In genomic region chr14:92677087-92677668, GRCh38 we compare ENCODE assay signal across 8 cellular contexts.
DNase-seq lines count a peak whose midpoint lies in the region; ATAC-seq, FAIRE-seq and TF ChIP-seq lines count a peak whose summit lies in the region.

No MANE protein-coding gene starts in this region.

- no peak overlapping the region for H3K4me3 ChIP-seq in small intestine (ENCODE audit: low read depth in 1 of 2, low read length in 2 of 2)

- no peaks in the 10 kb centered on the region for H3K9me3 ChIP-seq in small intestine (ENCODE audit: control insufficient read depth, low read depth)

- peak overlapping the region; percentile 6 to 85 (median 47) for H3K4me3 Mint-ChIP-seq in IgD-negative memory B cell
- peak overlapping the region; percentile 14 for H3K4me3 Mint-ChIP-seq in activated naive CD8-positive, alpha-beta T cell treated with anti-CD3 and anti-CD28 coated beads, Interleukin-2, amount 10 ng/mL, durations not matched to agents 7 days and 5 days

- DNase-seq in activated naive CD8-positive, alpha-beta T cell treated with anti-CD3 and anti-CD28 coated beads, Interleukin-2, amount 10 ng/mL, durations not matched to agents 7 days and 5 days, result no peak
- DNase-seq in small intestine (no peak), DMS153 (lab: John Stamatoyannopoulos, UW) (no peak), activated gamma-delta T cell treated with Interleukin-2 at 50 U/mL for 16 hours (no peak), NCI-H82 (lab: John Stamatoyannopoulos, UW) (no peak)

- H3K4me1 ChIP-seq in small intestine (ENCODE audit: control insufficient read depth in 2 of 2, insufficient read depth in 1 of 2, low read depth in 1 of 2, low read length in 1 of 2), result no peaks in the 10 kb centered on the region

- ATAC-seq in GM18505 (IDR thresholded peaks at IDR 0.05; ENCODE audit: unreplicated experiment), result peak; percentile 70
- ATAC-seq in GM21447 (IDR thresholded peaks at IDR 0.05; ENCODE audit: unreplicated experiment), result peak; percentile 71
- peak; percentile 72 for ATAC-seq in activated naive CD8-positive, alpha-beta T cell treated with anti-CD3 and anti-CD28 coated beads, Interleukin-2, amount 10 ng/mL, durations not matched to agents 7 days and 5 days (ENCODE audit: low read depth)

- WGBS in small intestine, 3 donors, result 69 to 87% (median 75%) methylated on average over 4 of the region's 4 CpGs

- no peaks in the 10 kb centered on the region for H3K27me3 ChIP-seq in small intestine (ENCODE audit: control insufficient read depth in 2 of 2, insufficient read depth in 2 of 2, low read length in 2 of 2)

- peak overlapping the region; percentile 36 to 88 (median 74) for H3K27ac Mint-ChIP-seq in IgD-negative memory B cell
- peak overlapping the region; percentile 51 for H3K27ac Mint-ChIP-seq in activated naive CD8-positive, alpha-beta T cell treated with anti-CD3 and anti-CD28 coated beads, Interleukin-2, amount 10 ng/mL, durations not matched to agents 7 days and 5 days

- no peaks in the 10 kb centered on the region for H3K27me3 Mint-ChIP-seq in IgD-negative memory B cell
- H3K27me3 Mint-ChIP-seq in activated naive CD8-positive, alpha-beta T cell treated with anti-CD3 and anti-CD28 coated beads, Interleukin-2, amount 10 ng/mL, durations not matched to agents 7 days and 5 days, result no peaks in the 10 kb centered on the region

- H3K36me3 ChIP-seq in small intestine (ENCODE audit: control insufficient read depth in 2 of 2, insufficient read depth in 2 of 2, low read length in 2 of 2), result peaks cover 8 to 15% of the 10 kb centered on the region in 2 donors

- FAIRE-seq in small intestine (lab: Jason Lieb, UNC), result no peak

- peaks cover 28 to 35% (median 34%) of the 10 kb centered on the region in 3 donors for H3K4me1 Mint-ChIP-seq in IgD-negative memory B cell
- H3K4me1 Mint-ChIP-seq in activated naive CD8-positive, alpha-beta T cell treated with anti-CD3 and anti-CD28 coated beads, Interleukin-2, amount 10 ng/mL, durations not matched to agents 7 days and 5 days, result peaks cover 42% of the 10 kb centered on the region

- POLR2A ChIA-PET in activated naive CD8-positive, alpha-beta T cell treated with anti-CD3 and anti-CD28 coated beads, Interleukin-2, amount 10 ng/mL, durations not matched to agents 7 days and 5 days (lab: Charles Lee), result interaction anchor here (0.9 to 2.0 kb wide), 4 partner anchors 9 to 99 kb away, joined by 3 to 10 read pairs (median 3); no protein-coding TSS in a partner anchor

- H3K27ac ChIP-seq in small intestine (ENCODE audit: low read depth in 1 of 2, low read length in 1 of 2), result no peak overlapping the region

- H3K9me3 Mint-ChIP-seq in IgD-negative memory B cell, result no peaks in the 10 kb centered on the region
- peaks cover 1% of the 10 kb centered on the region for H3K9me3 Mint-ChIP-seq in activated naive CD8-positive, alpha-beta T cell treated with anti-CD3 and anti-CD28 coated beads, Interleukin-2, amount 10 ng/mL, durations not matched to agents 7 days and 5 days

- TF ChIP-seq POLR2A in GM18505 (IDR thresholded peaks at IDR 0.05; ENCODE audit: borderline replicate concordance, extremely low read depth, insufficient read depth, insufficient read length), result peak; percentile 27

- peaks cover 16% of the 10 kb centered on the region for H3K36me3 Mint-ChIP-seq in IgD-negative memory B cell
- peaks cover 61% of the 10 kb centered on the region for H3K36me3 Mint-ChIP-seq in activated naive CD8-positive, alpha-beta T cell treated with anti-CD3 and anti-CD28 coated beads, Interleukin-2, amount 10 ng/mL, durations not matched to agents 7 days and 5 days
